10 cellular contexts compared by ENCODE assay signal in genomic region chr2:134122610-134123009, GRCh38.
A peak's percentile ranks its signal among the peaks of the same experiment; 100 is the strongest.
DNase-seq lines count a peak whose midpoint lies in the region; ATAC-seq and TF ChIP-seq lines count a peak whose summit lies in the region.
"Had no signal": no experiment of that assay in that cellular context is flagged by ENCODE, and none has a peak within 500 bp of the region (broad histone marks: within the 10 kb centered on the region; RNA-seq: fewer than 3 reads in every experiment).

No MANE protein-coding gene starts in this region.

- H3K9ac ChIP-seq in trophoblast cell (ENCODE audit: low read length), result no peak overlapping the region

- H4K91ac ChIP-seq in trophoblast cell (ENCODE audit: low read depth, low read length), result no peak overlapping the region

- no peak overlapping the region for H3K27ac Mint-ChIP-seq in activated naive CD4-positive, alpha-beta T cell treated with anti-CD3 and anti-CD28 coated beads, Interleukin-2, amount 10 ng/mL, durations not matched to agents 7 days and 5 days
- peak overlapping the region; percentile 71 for H3K27ac Mint-ChIP-seq in stimulated activated memory B cell treated with anti-CD40 and anti-IgM and Interleukin-4, amounts not matched to agents 10 μg/mL and 1 μg/mL and 100 μg/mL, for 72 hours

- H3K4me3 ChIP-seq in trophoblast cell (ENCODE audit: low read depth, low read length), result no peak overlapping the region

- no peak overlapping the region for H2BK120ac ChIP-seq in trophoblast cell (ENCODE audit: insufficient read depth, low read length, poor library complexity)

- TF ChIP-seq CTCF in omental fat pad (IDR thresholded peaks at IDR 0.05), result no peak

- no peak overlapping the region for H3K4me2 ChIP-seq in trophoblast cell (ENCODE audit: low read length)

- peaks cover 3 to 8% of the 10 kb centered on the region in 2 experiments for H3K4me1 ChIP-seq in trophoblast cell (ENCODE audit: control insufficient read depth in 1 of 2, insufficient read depth in 2 of 2, low read length in 2 of 2)

- no peak overlapping the region for H4K12ac ChIP-seq in trophoblast cell (ENCODE audit: low read depth, low read length)

- H2BK5ac ChIP-seq in trophoblast cell (ENCODE audit: low read depth, low read length, poor library complexity), result no peak overlapping the region

- H3K18ac ChIP-seq in trophoblast cell (ENCODE audit: low read length), result no peak overlapping the region

- CTCF ChIA-PET in activated naive CD4-positive, alpha-beta T cell treated with anti-CD3 and anti-CD28 coated beads, Interleukin-2, amount 10 ng/mL, durations not matched to agents 7 days and 5 days (lab: Charles Lee), result interaction anchor here (1.2 to 2.3 kb wide), 2 partner anchors 86 to 290 kb away, joined by 3 to 10 read pairs; no protein-coding TSS in a partner anchor

- H2BK12ac ChIP-seq in trophoblast cell (ENCODE audit: low read length), result no peak overlapping the region

- H3K27ac ChIP-seq in trophoblast cell (ENCODE audit: low read depth, low read length), result no peak overlapping the region

- H3K4me3 Mint-ChIP-seq in activated naive CD4-positive, alpha-beta T cell treated with anti-CD3 and anti-CD28 coated beads, Interleukin-2, amount 10 ng/mL, durations not matched to agents 7 days and 5 days, result peak overlapping the region; percentile 77
- H3K4me3 Mint-ChIP-seq in stimulated activated memory B cell treated with anti-CD40 and anti-IgM and Interleukin-4, amounts not matched to agents 10 μg/mL and 1 μg/mL and 100 μg/mL, for 72 hours, result peak overlapping the region; percentile 42

- H3K36me3 Mint-ChIP-seq in activated naive CD4-positive, alpha-beta T cell treated with anti-CD3 and anti-CD28 coated beads, Interleukin-2, amount 10 ng/mL, durations not matched to agents 7 days and 5 days, result peaks cover 10% of the 10 kb centered on the region
- H3K36me3 Mint-ChIP-seq in stimulated activated memory B cell treated with anti-CD40 and anti-IgM and Interleukin-4, amounts not matched to agents 10 μg/mL and 1 μg/mL and 100 μg/mL, for 72 hours, result no peaks in the 10 kb centered on the region

- H2AFZ ChIP-seq in trophoblast cell (ENCODE audit: insufficient read depth, low read length, poor library complexity), result no peak overlapping the region

- H3K14ac ChIP-seq in trophoblast cell (ENCODE audit: low read length), result no peak overlapping the region

- H3K4ac ChIP-seq in trophoblast cell (ENCODE audit: low read depth, low read length), result no peak overlapping the region

- ATAC-seq in stimulated activated memory B cell treated with anti-CD40 and anti-IgM and Interleukin-4, amounts not matched to agents 10 μg/mL and 1 μg/mL and 100 μg/mL, for 72 hours, result no peak
- ATAC-seq in omental fat pad (ENCODE audit: low FRiP score), result no peak

- no peaks in the 10 kb centered on the region for H3K9me3 Mint-ChIP-seq in activated naive CD4-positive, alpha-beta T cell treated with anti-CD3 and anti-CD28 coated beads, Interleukin-2, amount 10 ng/mL, durations not matched to agents 7 days and 5 days
- H3K9me3 Mint-ChIP-seq in stimulated activated memory B cell treated with anti-CD40 and anti-IgM and Interleukin-4, amounts not matched to agents 10 μg/mL and 1 μg/mL and 100 μg/mL, for 72 hours, result no peaks in the 10 kb centered on the region

- H3K9me3 ChIP-seq in trophoblast cell (ENCODE audit: insufficient read depth, low read depth, low read length), result no peaks in the 10 kb centered on the region

- no CpG with 5 or more reads among the region's 3 CpGs for whole genome bisulfite sequencing in trophoblast cell (ENCODE audit: extremely low coverage, insufficient coverage, insufficient read length)

- H2AK5ac ChIP-seq in trophoblast cell (ENCODE audit: low read length), result no peak overlapping the region

- peak; percentile 28 for DNase-seq in activated naive CD4-positive, alpha-beta T cell treated with anti-CD3 and anti-CD28 coated beads, Interleukin-2, amount 10 ng/mL, durations not matched to agents 7 days and 5 days
- DNase-seq in activated naive CD4-positive, alpha-beta T cell treated with Interleukin-2 at 50 U/mL for 16 hours, result no peak
- DNase-seq in NCI-H526 treated with DMSO at 0.1 percent for 48 hours (lab: John Stamatoyannopoulos, UW), result peak; percentile 15
- peak; percentile 36 for DNase-seq in cerebellum (ENCODE audit: low spot score)
- DNase-seq in trophoblast cell, result no peak
- DNase-seq in MV-4-11 (lab: John Stamatoyannopoulos, UW), result no peak
- no peak for DNase-seq in omental fat pad (ENCODE audit: low spot score)
- DNase-seq: dermis blood vessel endothelial cell, NCI-H2029 had no signal

- H3K27me3 ChIP-seq in trophoblast cell (ENCODE audit: insufficient read depth, low read length), result no peaks in the 10 kb centered on the region

- no peak overlapping the region for H3K23ac ChIP-seq in trophoblast cell (ENCODE audit: low read length)

- H3K4me1 Mint-ChIP-seq in activated naive CD4-positive, alpha-beta T cell treated with anti-CD3 and anti-CD28 coated beads, Interleukin-2, amount 10 ng/mL, durations not matched to agents 7 days and 5 days, result peaks cover 69% of the 10 kb centered on the region
- peaks cover 79% of the 10 kb centered on the region for H3K4me1 Mint-ChIP-seq in stimulated activated memory B cell treated with anti-CD40 and anti-IgM and Interleukin-4, amounts not matched to agents 10 μg/mL and 1 μg/mL and 100 μg/mL, for 72 hours

- no peak overlapping the region for H4K8ac ChIP-seq in trophoblast cell (ENCODE audit: low read depth, low read length)

- peaks cover 8% of the 10 kb centered on the region for H3K27me3 Mint-ChIP-seq in activated naive CD4-positive, alpha-beta T cell treated with anti-CD3 and anti-CD28 coated beads, Interleukin-2, amount 10 ng/mL, durations not matched to agents 7 days and 5 days
- no peaks in the 10 kb centered on the region for H3K27me3 Mint-ChIP-seq in stimulated activated memory B cell treated with anti-CD40 and anti-IgM and Interleukin-4, amounts not matched to agents 10 μg/mL and 1 μg/mL and 100 μg/mL, for 72 hours

- peaks cover 14% of the 10 kb centered on the region for H3K79me1 ChIP-seq in trophoblast cell (ENCODE audit: low read length)

- no peaks in the 10 kb centered on the region for H3K36me3 ChIP-seq in trophoblast cell (ENCODE audit: control insufficient read depth in 1 of 2, insufficient read depth in 2 of 2, low read length in 2 of 2)

- H3K79me2 ChIP-seq in trophoblast cell (ENCODE audit: control insufficient read depth, insufficient read depth, low read length, poor library complexity), result peaks cover 12% of the 10 kb centered on the region

Comparison
In these comparisons a context has a peak if more than half of its experiments do, and no peak if none do; other contexts are left out.
1. DNase-seq: peak in activated naive CD4-positive, alpha-beta T cell treated with anti-CD3 and anti-CD28 coated beads, Interleukin-2, amount 10 ng/mL, durations not matched to agents 7 days and 5 days (single experiment), NCI-H526 treated with DMSO at 0.1 percent for 48 hours (single experiment) and cerebellum (single experiment); none in activated naive CD4-positive, alpha-beta T cell treated with Interleukin-2 at 50 U/mL for 16 hours (single experiment), trophoblast cell (0 of 2), MV-4-11 (single experiment) and omental fat pad (single experiment).